ENCODE assay signal across 8 cellular contexts in the genomic region with DNA sequence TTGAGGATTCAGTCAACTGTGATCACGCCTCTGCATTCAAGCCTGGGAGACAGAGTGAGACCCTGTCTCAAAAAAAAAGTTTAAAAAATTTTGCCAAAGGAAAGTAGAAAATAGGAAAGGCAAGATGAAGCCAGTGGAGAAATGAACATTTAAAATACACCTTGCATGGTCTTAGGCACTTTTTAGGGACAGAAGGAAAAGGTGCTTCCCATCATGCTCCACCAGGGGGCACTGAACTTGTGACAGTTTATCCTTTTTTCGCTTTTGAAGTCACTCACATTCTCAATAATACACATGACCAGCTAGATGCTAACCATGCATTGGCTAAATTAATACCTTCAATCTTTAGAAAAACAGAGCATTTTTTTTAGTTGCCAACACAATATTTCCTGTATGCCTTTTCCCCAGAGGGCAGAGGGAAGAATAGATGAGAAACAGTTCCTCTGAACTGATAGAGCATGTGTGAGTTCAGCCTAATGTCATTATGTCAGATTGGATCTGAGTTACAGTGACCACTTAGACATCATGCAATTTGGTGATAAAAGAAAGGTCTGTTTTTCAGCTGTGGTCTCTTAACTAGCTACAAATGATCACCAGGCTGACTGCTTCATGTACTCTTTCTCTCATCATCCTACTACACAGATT.
DNase-seq lines count a peak whose midpoint lies in the region; ATAC-seq and TF ChIP-seq lines count a peak whose summit lies in the region.

No MANE protein-coding gene starts in this region.

- no peaks in the 10 kb centered on the region for H3K4me1 Mint-ChIP-seq in activated CD8-positive, alpha-beta memory T cell treated with anti-CD3 and anti-CD28 coated beads, Interleukin-2, amount 10 ng/mL, durations not matched to agents 7 days and 5 days

- H3K4me1 ChIP-seq in sigmoid colon, result no peaks in the 10 kb centered on the region

- peaks cover 6% of the 10 kb centered on the region for H3K9me3 Mint-ChIP-seq in activated CD8-positive, alpha-beta memory T cell treated with anti-CD3 and anti-CD28 coated beads, Interleukin-2, amount 10 ng/mL, durations not matched to agents 7 days and 5 days (ENCODE audit: low read depth)

- peak; percentile 62 for DNase-seq in AG10803 (ENCODE audit: low read depth)
- DNase-seq in NCI-H345 treated with DMSO at 0.1 percent for 48 hours (lab: John Stamatoyannopoulos, UW; ENCODE audit: unreplicated experiment), result peak; percentile 31
- peak; percentile 52 for DNase-seq in activated CD8-positive, alpha-beta memory T cell treated with anti-CD3 and anti-CD28 coated beads, Interleukin-2, amount 10 ng/mL, durations not matched to agents 7 days and 5 days
- DNase-seq in fibroblast of mammary gland (ENCODE audit: low read depth), result peak; percentile 63
- DNase-seq in pons (ENCODE audit: low spot score), result peak; percentile 53
- DNase-seq in sigmoid colon, result no peak
- no peak for DNase-seq in GM19238 (ENCODE audit: insufficient read length, low spot score)

- H3K27me3 ChIP-seq in sigmoid colon, result no peaks in the 10 kb centered on the region

- no peaks in the 10 kb centered on the region for H3K27me3 Mint-ChIP-seq in activated CD8-positive, alpha-beta memory T cell treated with anti-CD3 and anti-CD28 coated beads, Interleukin-2, amount 10 ng/mL, durations not matched to agents 7 days and 5 days

- H3K36me3 Mint-ChIP-seq in activated CD8-positive, alpha-beta memory T cell treated with anti-CD3 and anti-CD28 coated beads, Interleukin-2, amount 10 ng/mL, durations not matched to agents 7 days and 5 days, result no peaks in the 10 kb centered on the region

- TF ChIP-seq CTCF in AG10803 (conservative IDR thresholded peaks at IDR 0.05; ENCODE audit: low read length) (peak; percentile 92), fibroblast of mammary gland (conservative IDR thresholded peaks at IDR 0.05; ENCODE audit: control insufficient read depth, insufficient read depth, low read depth, low read length) (peak; percentile 81), sigmoid colon (IDR thresholded peaks at IDR 0.05) (peak in 2 of 4 experiments; percentile 34 to 51)

- H3K27ac Mint-ChIP-seq in activated CD8-positive, alpha-beta memory T cell treated with anti-CD3 and anti-CD28 coated beads, Interleukin-2, amount 10 ng/mL, durations not matched to agents 7 days and 5 days, result no peak overlapping the region

- H3K4me3 ChIP-seq in AG10803 (ENCODE audit: low read length) (no peak overlapping the region), fibroblast of mammary gland (ENCODE audit: control insufficient read depth, low read depth, low read length) (no peak overlapping the region), sigmoid colon (no peak overlapping the region)

- no peak for TF ChIP-seq EP300 in sigmoid colon (IDR thresholded peaks at IDR 0.05)

- no peak overlapping the region for H3K27ac ChIP-seq in sigmoid colon

- intact Hi-C loops in sigmoid colon (cut with DNase I), result no loop called here

- no peak overlapping the region for H3K4me3 Mint-ChIP-seq in activated CD8-positive, alpha-beta memory T cell treated with anti-CD3 and anti-CD28 coated beads, Interleukin-2, amount 10 ng/mL, durations not matched to agents 7 days and 5 days

- WGBS in sigmoid colon, 2 donors, result 48 to 56% methylated on average over 2 of the region's 2 CpGs

- TF ChIP-seq POLR2A in GM18505 (IDR thresholded peaks at IDR 0.05; ENCODE audit: borderline replicate concordance, extremely low read depth, insufficient read depth, insufficient read length) (no peak), sigmoid colon (IDR thresholded peaks at IDR 0.05) (no peak)

- peaks cover 0 to 7% (median 0%) of the 10 kb centered on the region in 4 donors for H3K9me3 ChIP-seq in sigmoid colon

- CTCF ChIA-PET in activated CD8-positive, alpha-beta memory T cell treated with anti-CD3 and anti-CD28 coated beads, Interleukin-2, amount 10 ng/mL, durations not matched to agents 7 days and 5 days (lab: Charles Lee), result interaction anchor here (1.6 to 1.7 kb wide), 2 partner anchors 212 to 214 kb away, joined by 3 to 10 read pairs; no protein-coding TSS in a partner anchor

- H3K36me3 ChIP-seq in sigmoid colon, result no peaks in the 10 kb centered on the region

- ATAC-seq in GM18505 (IDR thresholded peaks at IDR 0.05; ENCODE audit: unreplicated experiment), result peak; percentile 64
- no peak for ATAC-seq in activated CD8-positive, alpha-beta memory T cell treated with anti-CD3 and anti-CD28 coated beads, Interleukin-2, amount 10 ng/mL, durations not matched to agents 7 days and 5 days

Comparison
In these comparisons a context has a peak if more than half of its experiments do, and no peak if none do; other contexts are left out.
1. DNase-seq: peak in AG10803 (single experiment), NCI-H345 treated with DMSO at 0.1 percent for 48 hours (single experiment), activated CD8-positive, alpha-beta memory T cell treated with anti-CD3 and anti-CD28 coated beads, Interleukin-2, amount 10 ng/mL, durations not matched to agents 7 days and 5 days (single experiment), fibroblast of mammary gland (single experiment) and pons (single experiment); none in sigmoid colon (single experiment) and GM19238 (single experiment).